In the genomic region with DNA sequence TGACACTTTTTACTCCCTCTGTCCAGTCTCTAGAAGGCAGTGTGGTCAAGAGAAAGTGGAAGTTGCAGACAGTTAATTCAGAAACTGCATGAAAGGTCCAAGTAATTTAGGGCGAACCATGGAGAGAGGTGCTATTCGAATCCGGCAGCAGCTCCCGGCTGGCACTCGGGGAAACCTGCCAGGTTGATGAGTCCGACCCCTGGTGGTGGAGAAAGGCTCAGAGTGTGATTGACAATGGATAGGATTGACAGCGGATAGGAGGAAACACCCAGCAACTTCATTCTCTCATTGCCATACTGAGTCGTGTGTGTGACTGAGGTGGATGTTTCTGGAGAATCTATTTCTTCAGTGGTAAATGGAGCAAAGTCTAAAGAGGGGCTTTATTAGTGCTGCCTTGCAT, we compare ENCODE assay signal across 9 cellular contexts.
DNase-seq lines count a peak whose midpoint lies in the region; ATAC-seq and TF ChIP-seq lines count a peak whose summit lies in the region.
"Had no signal": no experiment of that assay in that cellular context is flagged by ENCODE, and none has a peak within 500 bp of the region (broad histone marks: within the 10 kb centered on the region; RNA-seq: fewer than 3 reads in every experiment).

No MANE protein-coding gene starts in this region.

- H3K27me3 ChIP-seq in heart right ventricle (peaks cover 0 to 22% (median 3%) of the 10 kb centered on the region in 7 donors), OCI-LY1 (ENCODE audit: insufficient read depth, low read length) (no peaks in the 10 kb centered on the region; the same call in 1 of the 2 replicates)

- H4K20me1 ChIP-seq in OCI-LY1 (ENCODE audit: insufficient read depth, low read length), result no peaks in the 10 kb centered on the region

- peak in 8 of 9 donors; percentile 14 to 41 (median 34) for TF ChIP-seq CTCF in heart right ventricle (IDR thresholded peaks at IDR 0.05)
- peak; percentile 52 for TF ChIP-seq CTCF in OCI-LY1 (IDR thresholded peaks at IDR 0.05; ENCODE audit: low read length)

- DNase-seq in heart right ventricle, result no peak
- DNase-seq in cardiac septum (ENCODE audit: low spot score), result no peak
- peak; percentile 5 for DNase-seq in globus pallidus (ENCODE audit: low spot score)
- no peak for DNase-seq in NCI-H146 treated with DMSO at 0.1 percent for 48 hours (lab: John Stamatoyannopoulos, UW; ENCODE audit: unreplicated experiment)
- DNase-seq: activated naive CD4-positive, alpha-beta T cell had no signal

- H3K27ac ChIP-seq in heart right ventricle, result no peak overlapping the region
- no peak overlapping the region for H3K27ac ChIP-seq in OCI-LY1 (ENCODE audit: low read depth, low read length, poor library complexity, severe bottlenecking)

- ATAC-seq in heart right ventricle (peak in 1 of 8 donors; percentile 42), HG03139 (IDR thresholded peaks at IDR 0.05; ENCODE audit: unreplicated experiment) (no peak), GM19467 (IDR thresholded peaks at IDR 0.05; ENCODE audit: unreplicated experiment) (no peak)
- no peak for ATAC-seq in activated CD4-positive, CD25-positive, alpha-beta regulatory T cell treated with anti-CD3 and anti-CD28 coated beads, Interleukin-2, amount 50 U/mL, for 24 hours

- 25 to 26% methylated on average over 8 of the region's 8 CpGs for WGBS in heart right ventricle, 2 donors

- intact Hi-C loops in heart right ventricle (cut with DNase I), result no loop called here
- intact Hi-C loops in cardiac septum (cut with DNase I), result no loop called here

- H3K9ac ChIP-seq in OCI-LY1 (ENCODE audit: low read length), result no peak overlapping the region

- H3K4me3 ChIP-seq in heart right ventricle (no peak overlapping the region), OCI-LY1 (ENCODE audit: low read depth, low read length, poor library complexity, severe bottlenecking) (no peak overlapping the region)

- no peaks in the 10 kb centered on the region for H3K9me2 ChIP-seq in OCI-LY1 (ENCODE audit: low read depth, low read length)

- no peaks in the 10 kb centered on the region for H3F3A ChIP-seq in OCI-LY1 (ENCODE audit: insufficient read depth, low read length)

- H2AFZ ChIP-seq in OCI-LY1 (ENCODE audit: low read length), result no peak overlapping the region

- H3K4me1 ChIP-seq in heart right ventricle (no peaks in the 10 kb centered on the region), OCI-LY1 (ENCODE audit: insufficient read depth, low read length, severe bottlenecking) (no peaks in the 10 kb centered on the region)

- H3K36me3 ChIP-seq in heart right ventricle (no peaks in the 10 kb centered on the region), OCI-LY1 (ENCODE audit: insufficient read depth, low read length) (no peaks in the 10 kb centered on the region)

- H3K79me2 ChIP-seq in OCI-LY1 (ENCODE audit: insufficient read depth, low read length), result no peaks in the 10 kb centered on the region

- peaks cover 0 to 5% (median 0%) of the 10 kb centered on the region in 11 donors for H3K9me3 ChIP-seq in heart right ventricle
- H3K9me3 ChIP-seq in OCI-LY1 (ENCODE audit: low read length), result no peaks in the 10 kb centered on the region

- H3K4me2 ChIP-seq in OCI-LY1 (ENCODE audit: low read length), result no peak overlapping the region
